ENCODE assay signal across 23 cellular contexts in genomic region chr3:33092496-33093254, GRCh38. TPM values are rescaled to one million over a fixed set of nuclear protein-coding genes. Genes with fewer than 3 reads are reported as not detected.
A peak's percentile ranks its signal among the peaks of the same experiment; 100 is the strongest.
DNase-seq lines count a peak whose midpoint lies in the region; ATAC-seq and TF ChIP-seq lines count a peak whose summit lies in the region.
"Had no signal": no experiment of that assay in that cellular context is flagged by ENCODE, and none has a peak within 500 bp of the region (broad histone marks: within the 10 kb centered on the region; RNA-seq: fewer than 3 reads in every experiment).

No MANE protein-coding gene starts in this region.

- ATAC-seq in natural killer cell (no peak), activated B cell treated with CpG ODN at 0.5 μM for 24 hours (ENCODE audit: low read depth) (no peak), memory B cell (ENCODE audit: low read depth) (no peak), HG02623 (IDR thresholded peaks at IDR 0.05; ENCODE audit: unreplicated experiment) (no peak)
- ATAC-seq in natural killer cell treated with Interleukin-12 subunit alpha and Interleukin-12 subunit beta and Interleukin-15 and Interleukin-18, amount 100 ng/mL, for 72 hours, result no peak
- ATAC-seq in stimulated activated naive B cell treated with anti-CD40 and anti-IgM and Interleukin-4, amounts not matched to agents 10 μg/mL and 1 μg/mL and 100 μg/mL, for 72 hours (replicated peaks), result no peak
- ATAC-seq: gastroesophageal sphincter, GM23338 had no signal

- DNase-seq in natural killer cell (no peak), activated B cell treated with CpG ODN at 0.5 μM for 24 hours (no peak), memory B cell (ENCODE audit: low spot score in 2 of 2) (no peak), occipital lobe (lab: John Stamatoyannopoulos, UW) (no peak), mucosa of gallbladder (ENCODE audit: low spot score) (no peak)
- DNase-seq in natural killer cell treated with Interleukin-12 subunit alpha and Interleukin-12 subunit beta and Interleukin-15 and Interleukin-18, amount 100 ng/mL, for 72 hours (ENCODE audit: low spot score), result no peak
- DNase-seq in stimulated activated naive B cell treated with anti-CD40 and anti-IgM and Interleukin-4, amounts not matched to agents 10 μg/mL and 1 μg/mL and 100 μg/mL, for 72 hours, result no peak
- DNase-seq: activated CD4-positive, alpha-beta T cell treated with anti-CD3 and anti-CD28 coated beads for 48 hours; activated effector memory CD4-positive, alpha-beta T cell treated with Interleukin-2 at 50 U/mL for 16 hours; effector CD4-positive, alpha-beta T cell; esophagus squamous epithelium; GF-D8; IMR-90; NCI-H1092 treated with DMSO at 0.1 percent for 48 hours; NCI-H2029; NCI-H526 treated with DMSO at 0.1 percent for 48 hours; stimulated activated CD4-positive, alpha-beta T cell treated with anti-CD3 and anti-CD28 coated beads, Interleukin-12 subunit alpha, Interleukin-12 subunit beta, amount 100 ng/mL, for 4 hours; stimulated activated CD4-positive, alpha-beta T cell treated with anti-CD3 and anti-CD28 coated beads, Interleukin-4, amount 100 ng/mL, for 24 hours; stomach had no signal

- H3K4me3 Mint-ChIP-seq in natural killer cell (no peak overlapping the region), activated B cell treated with CpG ODN at 0.5 μM for 24 hours (no peak overlapping the region), memory B cell (no peak overlapping the region)
- no peak overlapping the region for H3K4me3 Mint-ChIP-seq in natural killer cell treated with Interleukin-12 subunit alpha and Interleukin-12 subunit beta and Interleukin-15 and Interleukin-18, amount 100 ng/mL, for 72 hours
- no peak overlapping the region for H3K4me3 Mint-ChIP-seq in stimulated activated naive B cell treated with anti-CD40 and anti-IgM and Interleukin-4, amounts not matched to agents 10 μg/mL and 1 μg/mL and 100 μg/mL, for 72 hours
- H3K4me3 Mint-ChIP-seq: GM23338; T-helper 1 cell treated with Interleukin-12 subunit alpha and Interleukin-12 subunit beta and Interleukin-4 antibody, amounts not matched to agents 30 μg/mL and 1 μg/mL, for 36 hours had no signal

- H3K27me3 Mint-ChIP-seq in natural killer cell (ENCODE audit: low read depth in 2 of 2) (no peaks in the 10 kb centered on the region), activated B cell treated with CpG ODN at 0.5 μM for 24 hours (no peaks in the 10 kb centered on the region), memory B cell (no peaks in the 10 kb centered on the region)
- H3K27me3 Mint-ChIP-seq in natural killer cell treated with Interleukin-12 subunit alpha and Interleukin-12 subunit beta and Interleukin-15 and Interleukin-18, amount 100 ng/mL, for 72 hours, result no peaks in the 10 kb centered on the region
- no peaks in the 10 kb centered on the region for H3K27me3 Mint-ChIP-seq in stimulated activated naive B cell treated with anti-CD40 and anti-IgM and Interleukin-4, amounts not matched to agents 10 μg/mL and 1 μg/mL and 100 μg/mL, for 72 hours

- H3K9me3 Mint-ChIP-seq in natural killer cell (no peaks in the 10 kb centered on the region), activated B cell treated with CpG ODN at 0.5 μM for 24 hours (no peaks in the 10 kb centered on the region), memory B cell (no peaks in the 10 kb centered on the region)
- no peaks in the 10 kb centered on the region for H3K9me3 Mint-ChIP-seq in natural killer cell treated with Interleukin-12 subunit alpha and Interleukin-12 subunit beta and Interleukin-15 and Interleukin-18, amount 100 ng/mL, for 72 hours
- H3K9me3 Mint-ChIP-seq in stimulated activated naive B cell treated with anti-CD40 and anti-IgM and Interleukin-4, amounts not matched to agents 10 μg/mL and 1 μg/mL and 100 μg/mL, for 72 hours, result peaks cover 3% of the 10 kb centered on the region in 2 donors
- H3K9me3 Mint-ChIP-seq: GM23338; T-helper 1 cell treated with Interleukin-12 subunit alpha and Interleukin-12 subunit beta and Interleukin-4 antibody, amounts not matched to agents 30 μg/mL and 1 μg/mL, for 36 hours had no signal

- no peak for TF ChIP-seq CTCF in natural killer cell (IDR thresholded peaks at IDR 0.05)
- TF ChIP-seq CTCF in activated B cell treated with CpG ODN at 0.5 μM for 24 hours (IDR thresholded peaks at IDR 0.05), result no peak

- POLR2A ChIA-PET in activated B cell treated with CpG ODN at 0.5 μM for 24 hours (lab: Charles Lee), result no interaction called here

- intact Hi-C loops in natural killer cell (cut with micrococcal nuclease), result no loop called here
- intact Hi-C loops in activated B cell treated with CpG ODN at 0.5 μM for 24 hours (cut with micrococcal nuclease), result loop anchor here (10.0 kb wide), 1 partner anchor 578 kb away; no protein-coding TSS in a partner anchor

- no peaks in the 10 kb centered on the region for H3K36me3 Mint-ChIP-seq in natural killer cell
- H3K36me3 Mint-ChIP-seq in natural killer cell treated with Interleukin-12 subunit alpha and Interleukin-12 subunit beta and Interleukin-15 and Interleukin-18, amount 100 ng/mL, for 72 hours, result peaks cover 9% of the 10 kb centered on the region
- H3K36me3 Mint-ChIP-seq in activated B cell treated with CpG ODN at 0.5 μM for 24 hours (ENCODE audit: low read depth), result peaks cover 40% of the 10 kb centered on the region
- peaks cover 12% of the 10 kb centered on the region for H3K36me3 Mint-ChIP-seq in memory B cell
- H3K36me3 Mint-ChIP-seq in stimulated activated naive B cell treated with anti-CD40 and anti-IgM and Interleukin-4, amounts not matched to agents 10 μg/mL and 1 μg/mL and 100 μg/mL, for 72 hours, result peaks cover 42 to 56% of the 10 kb centered on the region in 2 donors

- CTCF ChIA-PET in activated B cell treated with CpG ODN at 0.5 μM for 24 hours (lab: Charles Lee), result no interaction called here

- H3K27ac Mint-ChIP-seq in natural killer cell (peak overlapping the region; percentile 41 to 61), activated B cell treated with CpG ODN at 0.5 μM for 24 hours (peak overlapping the region; percentile 6), memory B cell (peak overlapping the region; percentile 73)
- peak overlapping the region in 1 of 2 donors; percentile 78 for H3K27ac Mint-ChIP-seq in natural killer cell treated with Interleukin-12 subunit alpha and Interleukin-12 subunit beta and Interleukin-15 and Interleukin-18, amount 100 ng/mL, for 72 hours
- peak overlapping the region; percentile 91 for H3K27ac Mint-ChIP-seq in stimulated activated naive B cell treated with anti-CD40 and anti-IgM and Interleukin-4, amounts not matched to agents 10 μg/mL and 1 μg/mL and 100 μg/mL, for 72 hours
- H3K27ac Mint-ChIP-seq: GM23338; T-helper 1 cell treated with Interleukin-12 subunit alpha and Interleukin-12 subunit beta and Interleukin-4 antibody, amounts not matched to agents 30 μg/mL and 1 μg/mL, for 36 hours had no signal

- peaks cover 60 to 66% of the 10 kb centered on the region in 2 donors for H3K4me1 Mint-ChIP-seq in natural killer cell
- peaks cover 64 to 65% of the 10 kb centered on the region in 2 donors for H3K4me1 Mint-ChIP-seq in natural killer cell treated with Interleukin-12 subunit alpha and Interleukin-12 subunit beta and Interleukin-15 and Interleukin-18, amount 100 ng/mL, for 72 hours (ENCODE audit: low read depth in 2 of 2)
- peaks cover 76% of the 10 kb centered on the region for H3K4me1 Mint-ChIP-seq in activated B cell treated with CpG ODN at 0.5 μM for 24 hours
- peaks cover 71% of the 10 kb centered on the region for H3K4me1 Mint-ChIP-seq in memory B cell
- H3K4me1 Mint-ChIP-seq in stimulated activated naive B cell treated with anti-CD40 and anti-IgM and Interleukin-4, amounts not matched to agents 10 μg/mL and 1 μg/mL and 100 μg/mL, for 72 hours, result peaks cover 54 to 81% of the 10 kb centered on the region in 2 donors

RNA-seq across cellular contexts. Expression of gene GLB1, which starts 4.3 kb away (rescaled TPM):
- total RNA-seq in natural killer cell (10 to 100 TPM; 27.6 to 39.3 (median 35.2) TPM), activated B cell treated with CpG ODN at 0.5 μM for 24 hours (52.6 and 56.3 TPM in 2 replicates), occipital lobe (15.9 TPM), mucosa of gallbladder (105 TPM)
- total RNA-seq in natural killer cell treated with Interleukin-12 subunit alpha and Interleukin-12 subunit beta and Interleukin-15 and Interleukin-18, amount 100 ng/mL, for 72 hours, result 10 to 100 TPM; 70.8 to 71.7 TPM

RNA-seq across cellular contexts. Expression of gene TMPPE, which starts 4.3 kb away (rescaled TPM):
- total RNA-seq in natural killer cell, result 10 to 100 TPM in 2 of 3 donors, 1 to 10 TPM in 1; 8.8 to 12.6 (median 12.0) TPM
- 10 to 100 TPM; 14.4 to 14.5 TPM for total RNA-seq in natural killer cell treated with Interleukin-12 subunit alpha and Interleukin-12 subunit beta and Interleukin-15 and Interleukin-18, amount 100 ng/mL, for 72 hours
- 11.8 and 13.1 TPM in 2 replicates for total RNA-seq in activated B cell treated with CpG ODN at 0.5 μM for 24 hours
- total RNA-seq in occipital lobe, result 5.6 TPM
- 16.0 TPM for total RNA-seq in mucosa of gallbladder

RNA-seq across cellular contexts. Expression of gene CRTAP, which starts 21.1 kb away (rescaled TPM):
- total RNA-seq in natural killer cell (10 to 100 TPM; 32.4 to 38.2 (median 37.9) TPM), activated B cell treated with CpG ODN at 0.5 μM for 24 hours (36.5 and 36.6 TPM in 2 replicates), occipital lobe (18.2 TPM), mucosa of gallbladder (211 TPM)
- 10 to 100 TPM; 14.9 to 19.5 TPM for total RNA-seq in natural killer cell treated with Interleukin-12 subunit alpha and Interleukin-12 subunit beta and Interleukin-15 and Interleukin-18, amount 100 ng/mL, for 72 hours
